In the genomic region with DNA sequence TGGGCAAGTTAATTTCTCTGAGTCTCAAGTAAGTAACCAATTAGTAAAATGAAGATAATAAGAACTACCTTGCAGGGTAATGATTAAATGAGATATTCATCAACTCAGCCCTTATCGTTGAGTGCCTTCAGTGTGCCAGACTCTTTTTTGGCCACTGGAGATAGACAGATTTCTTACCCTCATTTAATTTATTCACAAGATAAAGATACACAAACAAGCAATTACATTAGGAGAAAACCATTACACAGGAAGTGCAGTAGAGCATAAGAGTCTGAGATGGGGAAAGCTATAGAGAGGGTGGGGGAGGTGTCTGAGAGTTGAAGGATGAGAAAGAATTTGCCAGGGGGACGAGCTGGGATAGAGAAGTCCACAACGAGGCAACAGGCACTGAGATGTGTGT, we compare ENCODE assay signal across 1 cellular context.
TF ChIP-seq lines count a peak whose summit lies in the region.

No MANE protein-coding gene starts in this region.

TF ChIP-seq in GM23338, 12 proteins besides CTCF, POLR2A, EP300 and RAD21 (continued from another document):
- TF ChIP-seq, protein P1, sequence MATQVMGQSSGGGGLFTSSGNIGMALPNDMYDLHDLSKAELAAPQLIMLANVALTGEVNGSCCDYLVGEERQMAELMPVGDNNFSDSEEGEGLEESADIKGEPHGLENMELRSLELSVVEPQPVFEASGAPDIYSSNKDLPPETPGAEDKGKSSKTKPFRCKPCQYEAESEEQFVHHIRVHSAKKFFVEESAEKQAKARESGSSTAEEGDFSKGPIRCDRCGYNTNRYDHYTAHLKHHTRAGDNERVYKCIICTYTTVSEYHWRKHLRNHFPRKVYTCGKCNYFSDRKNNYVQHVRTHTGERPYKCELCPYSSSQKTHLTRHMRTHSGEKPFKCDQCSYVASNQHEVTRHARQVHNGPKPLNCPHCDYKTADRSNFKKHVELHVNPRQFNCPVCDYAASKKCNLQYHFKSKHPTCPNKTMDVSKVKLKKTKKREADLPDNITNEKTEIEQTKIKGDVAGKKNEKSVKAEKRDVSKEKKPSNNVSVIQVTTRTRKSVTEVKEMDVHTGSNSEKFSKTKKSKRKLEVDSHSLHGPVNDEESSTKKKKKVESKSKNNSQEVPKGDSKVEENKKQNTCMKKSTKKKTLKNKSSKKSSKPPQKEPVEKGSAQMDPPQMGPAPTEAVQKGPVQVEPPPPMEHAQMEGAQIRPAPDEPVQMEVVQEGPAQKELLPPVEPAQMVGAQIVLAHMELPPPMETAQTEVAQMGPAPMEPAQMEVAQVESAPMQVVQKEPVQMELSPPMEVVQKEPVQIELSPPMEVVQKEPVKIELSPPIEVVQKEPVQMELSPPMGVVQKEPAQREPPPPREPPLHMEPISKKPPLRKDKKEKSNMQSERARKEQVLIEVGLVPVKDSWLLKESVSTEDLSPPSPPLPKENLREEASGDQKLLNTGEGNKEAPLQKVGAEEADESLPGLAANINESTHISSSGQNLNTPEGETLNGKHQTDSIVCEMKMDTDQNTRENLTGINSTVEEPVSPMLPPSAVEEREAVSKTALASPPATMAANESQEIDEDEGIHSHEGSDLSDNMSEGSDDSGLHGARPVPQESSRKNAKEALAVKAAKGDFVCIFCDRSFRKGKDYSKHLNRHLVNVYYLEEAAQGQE (IDR thresholded peaks at IDR 0.05; ENCODE audit: unreplicated experiment), result no peak
- TF ChIP-seq CREB1 (CRISPR knock-in tag; IDR thresholded peaks at IDR 0.05; ENCODE audit: low read depth) (no peak), POLR2AphosphoS5 (IDR thresholded peaks at IDR 0.05; ENCODE audit: low read depth) (no peak), ZNF114 (CRISPR knock-in tag; IDR thresholded peaks at IDR 0.05) (no peak), EZH2 (IDR thresholded peaks at IDR 0.05; ENCODE audit: low read depth, unreplicated experiment) (no peak), STAT1 (IDR thresholded peaks at IDR 0.05; ENCODE audit: unreplicated experiment) (no peak), NANOG (IDR thresholded peaks at IDR 0.05; ENCODE audit: borderline replicate concordance) (no peak), EZH2phosphoT487 (IDR thresholded peaks at IDR 0.05; ENCODE audit: unreplicated experiment) (no peak), ZNF331 (CRISPR knock-in tag; IDR thresholded peaks at IDR 0.05; ENCODE audit: low read depth) (no peak)
- TF ChIP-seq, protein P2, sequence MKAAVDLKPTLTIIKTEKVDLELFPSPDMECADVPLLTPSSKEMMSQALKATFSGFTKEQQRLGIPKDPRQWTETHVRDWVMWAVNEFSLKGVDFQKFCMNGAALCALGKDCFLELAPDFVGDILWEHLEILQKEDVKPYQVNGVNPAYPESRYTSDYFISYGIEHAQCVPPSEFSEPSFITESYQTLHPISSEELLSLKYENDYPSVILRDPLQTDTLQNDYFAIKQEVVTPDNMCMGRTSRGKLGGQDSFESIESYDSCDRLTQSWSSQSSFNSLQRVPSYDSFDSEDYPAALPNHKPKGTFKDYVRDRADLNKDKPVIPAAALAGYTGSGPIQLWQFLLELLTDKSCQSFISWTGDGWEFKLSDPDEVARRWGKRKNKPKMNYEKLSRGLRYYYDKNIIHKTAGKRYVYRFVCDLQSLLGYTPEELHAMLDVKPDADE (IDR thresholded peaks at IDR 0.05), result no peak
- TF ChIP-seq, protein P3, sequence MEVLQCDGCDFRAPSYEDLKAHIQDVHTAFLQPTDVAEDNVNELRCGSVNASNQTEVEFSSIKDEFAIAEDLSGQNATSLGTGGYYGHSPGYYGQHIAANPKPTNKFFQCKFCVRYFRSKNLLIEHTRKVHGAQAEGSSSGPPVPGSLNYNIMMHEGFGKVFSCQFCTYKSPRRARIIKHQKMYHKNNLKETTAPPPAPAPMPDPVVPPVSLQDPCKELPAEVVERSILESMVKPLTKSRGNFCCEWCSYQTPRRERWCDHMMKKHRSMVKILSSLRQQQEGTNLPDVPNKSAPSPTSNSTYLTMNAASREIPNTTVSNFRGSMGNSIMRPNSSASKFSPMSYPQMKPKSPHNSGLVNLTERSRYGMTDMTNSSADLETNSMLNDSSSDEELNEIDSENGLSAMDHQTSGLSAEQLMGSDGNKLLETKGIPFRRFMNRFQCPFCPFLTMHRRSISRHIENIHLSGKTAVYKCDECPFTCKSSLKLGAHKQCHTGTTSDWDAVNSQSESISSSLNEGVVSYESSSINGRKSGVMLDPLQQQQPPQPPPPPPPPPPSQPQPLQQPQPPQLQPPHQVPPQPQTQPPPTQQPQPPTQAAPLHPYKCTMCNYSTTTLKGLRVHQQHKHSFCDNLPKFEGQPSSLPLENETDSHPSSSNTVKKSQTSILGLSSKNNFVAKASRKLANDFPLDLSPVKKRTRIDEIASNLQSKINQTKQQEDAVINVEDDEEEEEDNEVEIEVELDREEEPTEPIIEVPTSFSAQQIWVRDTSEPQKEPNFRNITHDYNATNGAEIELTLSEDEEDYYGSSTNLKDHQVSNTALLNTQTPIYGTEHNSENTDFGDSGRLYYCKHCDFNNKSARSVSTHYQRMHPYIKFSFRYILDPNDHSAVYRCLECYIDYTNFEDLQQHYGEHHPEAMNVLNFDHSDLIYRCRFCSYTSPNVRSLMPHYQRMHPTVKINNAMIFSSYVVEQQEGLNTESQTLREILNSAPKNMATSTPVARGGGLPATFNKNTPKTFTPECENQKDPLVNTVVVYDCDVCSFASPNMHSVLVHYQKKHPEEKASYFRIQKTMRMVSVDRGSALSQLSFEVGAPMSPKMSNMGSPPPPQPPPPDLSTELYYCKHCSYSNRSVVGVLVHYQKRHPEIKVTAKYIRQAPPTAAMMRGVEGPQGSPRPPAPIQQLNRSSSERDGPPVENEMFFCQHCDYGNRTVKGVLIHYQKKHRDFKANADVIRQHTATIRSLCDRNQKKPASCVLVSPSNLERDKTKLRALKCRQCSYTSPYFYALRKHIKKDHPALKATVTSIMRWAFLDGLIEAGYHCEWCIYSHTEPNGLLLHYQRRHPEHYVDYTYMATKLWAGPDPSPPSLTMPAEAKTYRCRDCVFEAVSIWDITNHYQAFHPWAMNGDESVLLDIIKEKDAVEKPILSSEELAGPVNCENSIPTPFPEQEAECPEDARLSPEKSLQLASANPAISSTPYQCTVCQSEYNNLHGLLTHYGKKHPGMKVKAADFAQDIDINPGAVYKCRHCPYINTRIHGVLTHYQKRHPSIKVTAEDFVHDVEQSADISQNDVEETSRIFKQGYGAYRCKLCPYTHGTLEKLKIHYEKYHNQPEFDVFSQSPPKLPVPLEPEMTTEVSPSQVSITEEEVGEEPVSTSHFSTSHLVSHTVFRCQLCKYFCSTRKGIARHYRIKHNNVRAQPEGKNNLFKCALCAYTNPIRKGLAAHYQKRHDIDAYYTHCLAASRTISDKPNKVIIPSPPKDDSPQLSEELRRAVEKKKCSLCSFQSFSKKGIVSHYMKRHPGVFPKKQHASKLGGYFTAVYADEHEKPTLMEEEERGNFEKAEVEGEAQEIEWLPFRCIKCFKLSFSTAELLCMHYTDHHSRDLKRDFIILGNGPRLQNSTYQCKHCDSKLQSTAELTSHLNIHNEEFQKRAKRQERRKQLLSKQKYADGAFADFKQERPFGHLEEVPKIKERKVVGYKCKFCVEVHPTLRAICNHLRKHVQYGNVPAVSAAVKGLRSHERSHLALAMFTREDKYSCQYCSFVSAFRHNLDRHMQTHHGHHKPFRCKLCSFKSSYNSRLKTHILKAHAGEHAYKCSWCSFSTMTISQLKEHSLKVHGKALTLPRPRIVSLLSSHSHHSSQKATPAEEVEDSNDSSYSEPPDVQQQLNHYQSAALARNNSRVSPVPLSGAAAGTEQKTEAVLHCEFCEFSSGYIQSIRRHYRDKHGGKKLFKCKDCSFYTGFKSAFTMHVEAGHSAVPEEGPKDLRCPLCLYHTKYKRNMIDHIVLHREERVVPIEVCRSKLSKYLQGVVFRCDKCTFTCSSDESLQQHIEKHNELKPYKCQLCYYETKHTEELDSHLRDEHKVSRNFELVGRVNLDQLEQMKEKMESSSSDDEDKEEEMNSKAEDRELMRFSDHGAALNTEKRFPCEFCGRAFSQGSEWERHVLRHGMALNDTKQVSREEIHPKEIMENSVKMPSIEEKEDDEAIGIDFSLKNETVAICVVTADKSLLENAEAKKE (CRISPR knock-in tag; IDR thresholded peaks at IDR 0.05), result no peak
